Comparison of ENCODE assay signal across 21 cellular contexts in genomic region chr4:11670304-11670703, GRCh38.
"Had no signal": no experiment of that assay in that cellular context is flagged by ENCODE, and none has a peak within 500 bp of the region (broad histone marks: within the 10 kb centered on the region; RNA-seq: fewer than 3 reads in every experiment).

No MANE protein-coding gene starts in this region.

- ATAC-seq: K562, Panc1, Right ventricle myocardium inferior had no signal

- H3K27ac ChIP-seq: HL-60, KMS-11, RWPE1, SJSA1, SK-N-MC had no signal

- DNase-seq: Kasumi-1, MM.1S, NCI-H1092 treated with DMSO at 0.1 percent for 48 hours, NCI-H187, NCI-H2029, NCI-H2081 treated with DMSO at 0.1 percent for 48 hours, NCI-H2171, NCI-H226, NCI-H446, NCI-H510A, NCI-H524 treated with DMSO at 0.1 percent for 48 hours, NCI-H774, SIG-M5 had no signal
